Comparison of ENCODE assay signal across 17 cellular contexts in the genomic region with DNA sequence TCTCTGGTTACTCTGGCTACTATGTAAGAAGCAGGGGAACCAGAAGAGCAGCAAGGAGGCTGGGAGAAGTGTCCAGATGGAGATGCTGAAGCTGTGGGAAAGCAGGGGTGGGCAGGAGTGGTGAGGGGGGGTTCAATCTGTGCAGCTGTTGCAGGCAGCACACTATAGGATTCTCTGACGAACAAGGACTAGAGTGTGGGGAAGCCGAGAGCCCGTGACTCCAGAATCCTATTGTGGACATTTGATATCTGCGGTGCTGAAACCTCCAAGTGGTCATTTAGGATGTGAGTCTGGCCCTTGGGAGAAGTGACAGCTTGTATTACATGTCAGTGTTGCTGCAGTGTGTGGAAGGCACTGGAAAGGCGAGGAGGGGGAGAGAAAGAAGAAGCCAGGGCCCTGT.
"Had no signal": no experiment of that assay in that cellular context is flagged by ENCODE, and none has a peak within 500 bp of the region (broad histone marks: within the 10 kb centered on the region; RNA-seq: fewer than 3 reads in every experiment).

No MANE protein-coding gene starts in this region.

- H3K4me1 Mint-ChIP-seq: activated CD4-positive, alpha-beta memory T cell treated with anti-CD3 and anti-CD28 coated beads, Interleukin-2, amount 10 ng/mL, durations not matched to agents 7 days and 5 days; activated CD4-positive, alpha-beta T cell treated with anti-CD3 and anti-CD28 coated beads, Interleukin-2, amount 10 ng/mL, durations not matched to agents 24 days and 14 days; activated naive CD4-positive, alpha-beta T cell treated with anti-CD3 and anti-CD28 coated beads, Interleukin-2, amount 10 ng/mL, durations not matched to agents 7 days and 5 days; naive B cell; neural crest cell had no signal

- H3K27me3 ChIP-seq: right atrium auricular region, transverse colon had no signal

- H3K9me3 ChIP-seq: lower lobe of right lung, right atrium auricular region had no signal

- H3K4me1 ChIP-seq: lower lobe of right lung, right atrium auricular region, transverse colon had no signal

- H3K27ac ChIP-seq: lower lobe of right lung, right atrium auricular region, transverse colon had no signal

- DNase-seq: activated CD4-positive, alpha-beta memory T cell treated with anti-CD3 and anti-CD28 coated beads, Interleukin-2, amount 10 ng/mL, durations not matched to agents 7 days and 5 days; activated CD4-positive, alpha-beta T cell treated with anti-CD3 and anti-CD28 coated beads, Interleukin-2, amount 10 ng/mL, durations not matched to agents 24 days and 14 days; activated effector memory CD4-positive, alpha-beta T cell treated with anti-CD3 and anti-CD28 coated beads, Interleukin-2, amount 50 U/mL, for 16 hours; activated naive CD4-positive, alpha-beta T cell treated with anti-CD3 and anti-CD28 coated beads, Interleukin-2, amount 10 ng/mL, durations not matched to agents 7 days and 5 days; activated T-cell treated with anti-CD3 and anti-CD28 coated beads for 4 hours; amygdala; cerebellar nuclear complex; cortex of kidney; kidney; lower lobe of right lung; naive B cell; stimulated activated CD4-positive, alpha-beta T cell treated with anti-CD3 and anti-CD28 coated beads, Interleukin-4, amount 100 ng/mL, for 4 hours; transverse colon had no signal

- H3K27me3 Mint-ChIP-seq: activated CD4-positive, alpha-beta memory T cell treated with anti-CD3 and anti-CD28 coated beads, Interleukin-2, amount 10 ng/mL, durations not matched to agents 7 days and 5 days; activated CD4-positive, alpha-beta T cell treated with anti-CD3 and anti-CD28 coated beads, Interleukin-2, amount 10 ng/mL, durations not matched to agents 24 days and 14 days; activated naive CD4-positive, alpha-beta T cell treated with anti-CD3 and anti-CD28 coated beads, Interleukin-2, amount 10 ng/mL, durations not matched to agents 7 days and 5 days; naive B cell; stimulated activated naive CD8-positive, alpha-beta T cell treated with anti-CD3 and anti-CD28 coated beads, Interleukin-15, Interleukin-2, amounts not matched to agents 100 ng/mL and 50 ng/mL, for 24 hours had no signal

- H3K27ac Mint-ChIP-seq: activated CD4-positive, alpha-beta memory T cell treated with anti-CD3 and anti-CD28 coated beads, Interleukin-2, amount 10 ng/mL, durations not matched to agents 7 days and 5 days; activated CD4-positive, alpha-beta T cell treated with anti-CD3 and anti-CD28 coated beads, Interleukin-2, amount 10 ng/mL, durations not matched to agents 24 days and 14 days; progenitor cell of endocrine pancreas; stimulated activated naive CD8-positive, alpha-beta T cell treated with anti-CD3 and anti-CD28 coated beads, Interleukin-15, Interleukin-2, amounts not matched to agents 100 ng/mL and 50 ng/mL, for 24 hours had no signal

- H3K4me3 Mint-ChIP-seq: activated CD4-positive, alpha-beta memory T cell treated with anti-CD3 and anti-CD28 coated beads, Interleukin-2, amount 10 ng/mL, durations not matched to agents 7 days and 5 days; activated CD4-positive, alpha-beta T cell treated with anti-CD3 and anti-CD28 coated beads, Interleukin-2, amount 10 ng/mL, durations not matched to agents 24 days and 14 days; activated naive CD4-positive, alpha-beta T cell treated with anti-CD3 and anti-CD28 coated beads, Interleukin-2, amount 10 ng/mL, durations not matched to agents 7 days and 5 days; neural crest cell; stimulated activated naive CD8-positive, alpha-beta T cell treated with anti-CD3 and anti-CD28 coated beads, Interleukin-15, Interleukin-2, amounts not matched to agents 100 ng/mL and 50 ng/mL, for 24 hours had no signal

- H3K36me3 Mint-ChIP-seq: activated naive CD4-positive, alpha-beta T cell treated with anti-CD3 and anti-CD28 coated beads, Interleukin-2, amount 10 ng/mL, durations not matched to agents 7 days and 5 days had no signal
